1 cellular context compared by ENCODE assay signal in the genomic region with DNA sequence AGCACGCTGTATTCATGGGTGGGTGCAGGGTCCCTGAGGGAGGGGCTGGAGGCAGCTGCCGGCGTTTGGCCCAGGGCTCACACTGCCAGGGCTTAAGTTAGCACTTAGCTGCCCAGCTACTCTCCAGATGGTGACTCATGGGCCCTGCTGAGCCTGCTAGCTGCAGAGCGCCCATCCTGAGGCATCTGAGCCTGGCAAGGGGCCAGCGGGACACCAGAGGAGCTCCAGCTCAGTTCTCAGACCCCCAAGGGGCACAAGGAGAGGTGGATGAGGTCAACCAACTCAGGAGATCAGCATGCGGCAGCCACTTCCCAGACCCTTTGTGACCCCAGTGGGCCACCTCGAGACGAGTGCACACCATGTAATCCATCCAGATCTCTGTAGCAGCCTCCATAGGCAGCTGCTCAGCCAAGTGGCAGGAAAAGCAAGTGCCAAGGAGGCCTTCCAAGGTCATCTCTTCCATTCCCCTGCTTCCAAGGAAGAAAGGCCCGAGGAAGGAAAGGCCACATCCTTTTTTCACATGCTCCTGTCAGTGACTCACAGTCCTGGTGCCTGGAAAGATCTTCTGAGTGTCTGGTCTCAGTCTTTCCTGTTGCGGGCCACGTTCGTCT.
TF ChIP-seq lines count a peak whose summit lies in the region.

No MANE protein-coding gene starts in this region.

TF ChIP-seq in WTC11, 78 proteins besides CTCF, POLR2A, EP300 and RAD21 (continued from another document):
- TF ChIP-seq SMAD4 (CRISPR knock-in tag; IDR thresholded peaks at IDR 0.05) (no peak), ZNF232 (CRISPR knock-in tag; IDR thresholded peaks at IDR 0.05) (no peak), FOXP1 (CRISPR knock-in tag; IDR thresholded peaks at IDR 0.05; ENCODE audit: borderline replicate concordance) (no peak), JAZF1 (CRISPR knock-in tag; IDR thresholded peaks at IDR 0.05) (no peak)
- TF ChIP-seq, protein P1, sequence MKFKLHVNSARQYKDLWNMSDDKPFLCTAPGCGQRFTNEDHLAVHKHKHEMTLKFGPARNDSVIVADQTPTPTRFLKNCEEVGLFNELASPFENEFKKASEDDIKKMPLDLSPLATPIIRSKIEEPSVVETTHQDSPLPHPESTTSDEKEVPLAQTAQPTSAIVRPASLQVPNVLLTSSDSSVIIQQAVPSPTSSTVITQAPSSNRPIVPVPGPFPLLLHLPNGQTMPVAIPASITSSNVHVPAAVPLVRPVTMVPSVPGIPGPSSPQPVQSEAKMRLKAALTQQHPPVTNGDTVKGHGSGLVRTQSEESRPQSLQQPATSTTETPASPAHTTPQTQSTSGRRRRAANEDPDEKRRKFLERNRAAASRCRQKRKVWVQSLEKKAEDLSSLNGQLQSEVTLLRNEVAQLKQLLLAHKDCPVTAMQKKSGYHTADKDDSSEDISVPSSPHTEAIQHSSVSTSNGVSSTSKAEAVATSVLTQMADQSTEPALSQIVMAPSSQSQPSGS (CRISPR knock-in tag; IDR thresholded peaks at IDR 0.05; ENCODE audit: borderline replicate concordance, low read depth), result no peak
- TF ChIP-seq, protein P2, sequence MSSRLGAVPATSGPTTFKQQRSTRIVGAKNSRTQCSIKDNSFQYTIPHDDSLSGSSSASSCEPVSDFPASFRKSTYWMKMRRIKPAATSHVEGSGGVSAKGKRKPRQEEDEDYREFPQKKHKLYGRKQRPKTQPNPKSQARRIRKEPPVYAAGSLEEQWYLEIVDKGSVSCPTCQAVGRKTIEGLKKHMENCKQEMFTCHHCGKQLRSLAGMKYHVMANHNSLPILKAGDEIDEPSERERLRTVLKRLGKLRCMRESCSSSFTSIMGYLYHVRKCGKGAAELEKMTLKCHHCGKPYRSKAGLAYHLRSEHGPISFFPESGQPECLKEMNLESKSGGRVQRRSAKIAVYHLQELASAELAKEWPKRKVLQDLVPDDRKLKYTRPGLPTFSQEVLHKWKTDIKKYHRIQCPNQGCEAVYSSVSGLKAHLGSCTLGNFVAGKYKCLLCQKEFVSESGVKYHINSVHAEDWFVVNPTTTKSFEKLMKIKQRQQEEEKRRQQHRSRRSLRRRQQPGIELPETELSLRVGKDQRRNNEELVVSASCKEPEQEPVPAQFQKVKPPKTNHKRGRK (CRISPR knock-in tag; IDR thresholded peaks at IDR 0.05; ENCODE audit: borderline replicate concordance), result no peak
